32 cellular contexts compared by ENCODE assay signal in genomic region chr3:137815251-137815650, GRCh38. TPM values are rescaled to one million over a fixed set of nuclear protein-coding genes. Genes with fewer than 3 reads are reported as not detected.
"Had no signal": no experiment of that assay in that cellular context is flagged by ENCODE, and none has a peak within 500 bp of the region (broad histone marks: within the 10 kb centered on the region; RNA-seq: fewer than 3 reads in every experiment).

No MANE protein-coding gene starts in this region.

- H3K27ac ChIP-seq: colonic mucosa, epithelial cell of prostate, esophagus squamous epithelium, gastrocnemius medialis, heart right ventricle, left lung, lower lobe of right lung had no signal

- FAIRE-seq: endometrium, islet of Langerhans, keratinocyte had no signal

- H3K9me3 ChIP-seq: colonic mucosa, esophagus squamous epithelium, gastrocnemius medialis, left lung had no signal

- DNase-seq: colonic mucosa; cortex of kidney; effector CD8-positive, alpha-beta T cell; effector memory CD8-positive, alpha-beta T cell; endodermal cell; erythroblast; esophagus squamous epithelium; foreskin fibroblast; foreskin melanocyte; gastrocnemius medialis; glutamatergic neuron; head of caudate nucleus; heart right ventricle; hippocampal formation; left cardiac atrium; left lung; left ventricle myocardium superior; lower lobe of right lung; mesendoderm; midbrain had no signal

- H3K4me3 ChIP-seq: colonic mucosa, esophagus squamous epithelium, gastrocnemius medialis, heart right ventricle, left lung, lower lobe of right lung had no signal

- H3K27me3 ChIP-seq: colonic mucosa, gastrocnemius medialis, left lung had no signal

- ATAC-seq: effector memory CD8-positive, alpha-beta T cell; esophagus mucosa; gastrocnemius medialis; heart right ventricle; left cardiac atrium; left lung; left ventricle myocardium superior; lower lobe of right lung had no signal

- H3K4me1 ChIP-seq: colonic mucosa, esophagus squamous epithelium, gastrocnemius medialis, heart right ventricle, left lung, lower lobe of right lung had no signal

- H3K36me3 ChIP-seq: colonic mucosa, esophagus squamous epithelium, gastrocnemius medialis, heart right ventricle, left lung, lower lobe of right lung had no signal

RNA-seq across cellular contexts. Expression of gene SOX14, which starts 51.1 kb away (rescaled TPM):
- total RNA-seq: colonic mucosa, dermis microvascular lymphatic vessel endothelial cell, esophagus mucosa, esophagus squamous epithelium, gastrocnemius medialis, glomerular endothelial cell, heart right ventricle, kidney epithelial cell, left cardiac atrium, left lung, left ventricle myocardium superior, lower leg skin, lower lobe of right lung, lung microvascular endothelial cell, mononuclear cell, mucosa of gallbladder had no signal
- polyA plus RNA-seq: heart right ventricle, keratinocyte had no signal
